In genomic region chr6:67748521-67748920, GRCh38 we compare ENCODE assay signal across 21 cellular contexts.
"Had no signal": no experiment of that assay in that cellular context is flagged by ENCODE, and none has a peak within 500 bp of the region (broad histone marks: within the 10 kb centered on the region; RNA-seq: fewer than 3 reads in every experiment).

No MANE protein-coding gene starts in this region.

- H3K79me2 ChIP-seq: hepatocyte, parathyroid adenoma had no signal

- H3K4me1 ChIP-seq: colonic mucosa, esophagus muscularis mucosa, gastroesophageal sphincter, heart left ventricle, neural progenitor cell, parathyroid adenoma, right lobe of liver, stomach, tibial artery had no signal

- H3K4me3 ChIP-seq: colonic mucosa, esophagus muscularis mucosa, gastroesophageal sphincter, heart left ventricle, hepatocyte, lung, neural progenitor cell, right lobe of liver, stomach, tibial artery had no signal

- H3K4me2 ChIP-seq: hepatocyte, neural progenitor cell had no signal

- H3K27ac ChIP-seq: colonic mucosa, esophagus muscularis mucosa, gastroesophageal sphincter, heart left ventricle, hepatocyte, neural progenitor cell, parathyroid adenoma, right lobe of liver, stomach, tibial artery had no signal

- ATAC-seq: gastroesophageal sphincter; heart left ventricle; left lobe of liver; naive thymus-derived CD4-positive, alpha-beta T cell; right lobe of liver; stimulated activated effector memory CD8-positive, alpha-beta T cell treated with anti-CD3 and anti-CD28 coated beads, Interleukin-12 subunit alpha, Interleukin-12 subunit beta, amount 100 ng/mL, for 72 hours had no signal

- H3K36me3 ChIP-seq: colonic mucosa, esophagus muscularis mucosa, gastroesophageal sphincter, heart left ventricle, neural progenitor cell, right lobe of liver, stomach, tibial artery had no signal

- H3K9ac ChIP-seq: neural progenitor cell, parathyroid adenoma had no signal

- DNase-seq: colonic mucosa; effector CD8-positive, alpha-beta T cell; endodermal cell; heart left ventricle; kidney; naive thymus-derived CD4-positive, alpha-beta T cell; right lobe of liver; small intestine; stimulated activated CD4-positive, alpha-beta T cell treated with anti-CD3 and anti-CD28 coated beads, Interleukin-2, amount 100 ng/mL, for 24 hours; stimulated activated CD4-positive, alpha-beta T cell treated with anti-CD3 and anti-CD28 coated beads, Interleukin-4, amount 100 ng/mL, for 24 hours; stimulated activated naive CD4-positive, alpha-beta T cell treated with Interleukin-2 at 50 U/mL for 16 hours; stomach; tibial artery had no signal

- H2AFZ ChIP-seq: hepatocyte, neural progenitor cell, parathyroid adenoma had no signal

- H3K27me3 ChIP-seq: colonic mucosa, esophagus muscularis mucosa, gastroesophageal sphincter, heart left ventricle, hepatocyte, neural progenitor cell, right lobe of liver, stomach, tibial artery had no signal

- H3K9me3 ChIP-seq: colonic mucosa, esophagus muscularis mucosa, gastroesophageal sphincter, right lobe of liver, tibial artery had no signal
